Comparison of ENCODE assay signal across 27 cellular contexts in the genomic region with DNA sequence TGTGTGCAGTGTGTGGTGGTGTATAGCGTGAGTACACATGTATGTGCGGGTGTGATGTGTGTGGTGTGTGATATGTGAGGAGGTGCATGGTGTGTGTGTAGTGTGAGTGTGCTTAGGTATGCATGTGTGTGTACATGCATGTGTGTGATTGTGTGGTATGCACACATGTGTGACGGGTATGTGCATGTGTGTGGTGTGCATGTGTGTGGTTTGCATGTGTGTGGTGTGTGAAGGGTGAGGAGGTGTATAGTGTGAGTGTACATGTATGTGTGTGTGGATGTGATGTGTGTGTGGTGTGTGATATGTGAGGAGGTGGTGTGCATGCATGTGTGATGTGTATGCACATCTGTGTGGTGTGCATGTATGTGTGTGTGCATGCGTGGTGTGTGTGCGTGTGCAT.
"Had no signal": no experiment of that assay in that cellular context is flagged by ENCODE, and none has a peak within 500 bp of the region (broad histone marks: within the 10 kb centered on the region; RNA-seq: fewer than 3 reads in every experiment).

No MANE protein-coding gene starts in this region.

- H3K36me3 ChIP-seq: gastroesophageal sphincter, heart left ventricle, left lung, neutrophil, pancreas, tibial artery, upper lobe of left lung, uterus had no signal

- H3K4me3 Mint-ChIP-seq: endodermal cell; natural killer cell; stimulated activated memory B cell treated with anti-CD40 and anti-IgM and Interleukin-4, amounts not matched to agents 10 μg/mL and 1 μg/mL and 100 μg/mL, for 72 hours had no signal

- H3K79me2 ChIP-seq: hepatocyte had no signal

- H3K9me3 ChIP-seq: gastroesophageal sphincter, heart left ventricle, left lung, neutrophil, pancreas, testis, tibial artery, upper lobe of left lung, uterus had no signal

- H3K4me2 ChIP-seq: hepatocyte, smooth muscle cell had no signal

- ATAC-seq: esophagus mucosa; foreskin keratinocyte; gastroesophageal sphincter; left cardiac atrium; left lung; pancreas; sciatic nerve; stimulated activated memory B cell treated with anti-CD40 and anti-IgM and Interleukin-4, amounts not matched to agents 10 μg/mL and 1 μg/mL and 100 μg/mL, for 72 hours; stimulated activated naive CD8-positive, alpha-beta T cell treated with anti-CD3 and anti-CD28 coated beads, Interleukin-15, Interleukin-2, amounts not matched to agents 100 U/mL and 50 U/mL, for 24 hours had no signal

- H3K36me3 Mint-ChIP-seq: natural killer cell; stimulated activated memory B cell treated with anti-CD40 and anti-IgM and Interleukin-4, amounts not matched to agents 10 μg/mL and 1 μg/mL and 100 μg/mL, for 72 hours had no signal

- H3K9me3 Mint-ChIP-seq: endodermal cell; natural killer cell; stimulated activated memory B cell treated with anti-CD40 and anti-IgM and Interleukin-4, amounts not matched to agents 10 μg/mL and 1 μg/mL and 100 μg/mL, for 72 hours had no signal

- DNase-seq: cerebellar nuclear complex; dorsolateral prefrontal cortex; effector CD4-positive, alpha-beta T cell; endodermal cell; foreskin keratinocyte; heart left ventricle; left cardiac atrium; left lung; natural killer cell; pancreas; stimulated activated CD4-positive, alpha-beta T cell treated with anti-CD3 and anti-CD28 coated beads, Interleukin-12 subunit alpha, Interleukin-12 subunit beta, amount 100 ng/mL, for 4 hours; stimulated activated CD4-positive, alpha-beta T cell treated with anti-CD3 and anti-CD28 coated beads, Interleukin-1b, Interleukin-23, amount 100 ng/mL, for 48 hours; stimulated activated CD4-positive, alpha-beta T cell treated with anti-CD3 and anti-CD28 coated beads, Interleukin-4, amount 100 ng/mL, for 1 hour; stimulated activated naive CD8-positive, alpha-beta T cell treated with anti-CD3 and anti-CD28 coated beads, Interleukin-15, Interleukin-2, amounts not matched to agents 100 U/mL and 50 U/mL, for 24 hours; substantia nigra; testis; tibial artery; upper lobe of left lung; uterus had no signal

- H3K27ac Mint-ChIP-seq: endodermal cell; natural killer cell; stimulated activated memory B cell treated with anti-CD40 and anti-IgM and Interleukin-4, amounts not matched to agents 10 μg/mL and 1 μg/mL and 100 μg/mL, for 72 hours had no signal

- H3K27ac ChIP-seq: dorsolateral prefrontal cortex, epithelial cell of prostate, foreskin keratinocyte, gastroesophageal sphincter, heart left ventricle, hepatocyte, left lung, neutrophil, pancreas, testis, tibial artery, upper lobe of left lung, uterus had no signal

- H3K4me1 Mint-ChIP-seq: endodermal cell; natural killer cell; stimulated activated memory B cell treated with anti-CD40 and anti-IgM and Interleukin-4, amounts not matched to agents 10 μg/mL and 1 μg/mL and 100 μg/mL, for 72 hours had no signal

- H3K27me3 Mint-ChIP-seq: stimulated activated memory B cell treated with anti-CD40 and anti-IgM and Interleukin-4, amounts not matched to agents 10 μg/mL and 1 μg/mL and 100 μg/mL, for 72 hours had no signal

- H3K4me3 ChIP-seq: dorsolateral prefrontal cortex, gastroesophageal sphincter, heart left ventricle, hepatocyte, left lung, pancreas, smooth muscle cell, testis, tibial artery, upper lobe of left lung, uterus had no signal

- H3K4me1 ChIP-seq: foreskin keratinocyte, gastroesophageal sphincter, heart left ventricle, left lung, pancreas, testis, tibial artery, upper lobe of left lung, uterus had no signal

- H2AFZ ChIP-seq: hepatocyte had no signal

- H3K27me3 ChIP-seq: foreskin keratinocyte, hepatocyte, left lung, pancreas, testis, upper lobe of left lung, uterus had no signal
